1 cellular context compared by ENCODE assay signal in the genomic region with DNA sequence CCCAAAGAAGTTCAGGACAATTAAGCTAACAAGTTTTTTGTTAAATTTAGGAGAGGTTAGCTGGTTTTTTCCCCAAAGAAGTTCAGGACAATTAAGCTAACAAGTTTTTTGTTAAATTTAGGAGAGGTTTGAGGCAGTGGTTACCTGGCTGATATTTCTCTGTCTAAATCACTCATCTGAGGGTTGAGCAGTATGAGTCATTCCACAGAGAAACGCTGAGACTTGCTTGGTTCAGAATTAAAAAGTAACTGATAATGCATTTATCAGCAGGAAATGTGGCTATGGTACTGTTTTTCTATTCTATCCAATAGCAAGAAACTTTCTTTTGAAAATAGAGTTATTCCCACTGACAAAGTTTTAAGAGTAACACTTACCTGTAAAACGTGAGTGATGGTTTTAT.
TF ChIP-seq lines count a peak whose summit lies in the region.

No MANE protein-coding gene starts in this region.

TF ChIP-seq in K562, 482 proteins besides CTCF, POLR2A, EP300 and RAD21:
- peak; percentile 31; the same call in 1 of the 2 replicates for TF ChIP-seq FOSL1 (tag; conservative IDR thresholded peaks at IDR 0.05)
- TF ChIP-seq MEIS2 (IDR thresholded peaks at IDR 0.05; ENCODE audit: partially characterized antibody) = peak; percentile 29
- peak; percentile 77; the same call in 1 of the 2 replicates for TF ChIP-seq JUND (IDR thresholded peaks at IDR 0.05; ENCODE audit: borderline replicate concordance, low read depth, low read length)
- TF ChIP-seq JUND (tag; IDR thresholded peaks at IDR 0.05; ENCODE audit: borderline replicate concordance, low read depth, low read length) = peak; percentile 68; the same call in 1 of the 3 replicates
- TF ChIP-seq, protein P1, sequence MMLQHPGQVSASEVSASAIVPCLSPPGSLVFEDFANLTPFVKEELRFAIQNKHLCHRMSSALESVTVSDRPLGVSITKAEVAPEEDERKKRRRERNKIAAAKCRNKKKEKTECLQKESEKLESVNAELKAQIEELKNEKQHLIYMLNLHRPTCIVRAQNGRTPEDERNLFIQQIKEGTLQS (IDR thresholded peaks at IDR 0.05) = peak; percentile 47; the same call in 1 of the 2 replicates
- TF ChIP-seq, protein P1 (CRISPR knock-in tag; conservative IDR thresholded peaks at IDR 0.05) = no peak
- TF ChIP-seq GABPB1 (CRISPR knock-in tag; IDR thresholded peaks at IDR 0.05) = no peak
- TF ChIP-seq, protein P2, sequence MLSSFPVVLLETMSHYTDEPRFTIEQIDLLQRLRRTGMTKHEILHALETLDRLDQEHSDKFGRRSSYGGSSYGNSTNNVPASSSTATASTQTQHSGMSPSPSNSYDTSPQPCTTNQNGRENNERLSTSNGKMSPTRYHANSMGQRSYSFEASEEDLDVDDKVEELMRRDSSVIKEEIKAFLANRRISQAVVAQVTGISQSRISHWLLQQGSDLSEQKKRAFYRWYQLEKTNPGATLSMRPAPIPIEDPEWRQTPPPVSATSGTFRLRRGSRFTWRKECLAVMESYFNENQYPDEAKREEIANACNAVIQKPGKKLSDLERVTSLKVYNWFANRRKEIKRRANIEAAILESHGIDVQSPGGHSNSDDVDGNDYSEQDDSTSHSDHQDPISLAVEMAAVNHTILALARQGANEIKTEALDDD (IDR thresholded peaks at IDR 0.05) = 0 out of 2 replicates have a peak, but pooled peaks have one; percentile 25
- no peak for TF ChIP-seq SAFB (IDR thresholded peaks at IDR 0.05; ENCODE audit: borderline replicate concordance, low read depth, low read length)
